Comparison of ENCODE assay signal across 8 cellular contexts in genomic region chr2:164189851-164190250, GRCh38.
"Had no signal": no experiment of that assay in that cellular context is flagged by ENCODE, and none has a peak within 500 bp of the region (broad histone marks: within the 10 kb centered on the region; RNA-seq: fewer than 3 reads in every experiment).

No MANE protein-coding gene starts in this region.

- ATAC-seq: HepG2 had no signal

- H3K27ac Mint-ChIP-seq: H9, IgD-negative memory B cell had no signal

- H3K27ac ChIP-seq: HL-60 had no signal

- H3K36me3 Mint-ChIP-seq: IgD-negative memory B cell had no signal

- H3K4me3 Mint-ChIP-seq: H9, IgD-negative memory B cell had no signal

- H3K27me3 Mint-ChIP-seq: IgD-negative memory B cell had no signal

- H3K4me1 Mint-ChIP-seq: IgD-negative memory B cell had no signal

- FAIRE-seq: H54, HepG2 had no signal

- DNase-seq: GOT3, H9, HCEC 1CT, KBM-7 had no signal
